ENCODE assay signal across 34 cellular contexts in the genomic region with DNA sequence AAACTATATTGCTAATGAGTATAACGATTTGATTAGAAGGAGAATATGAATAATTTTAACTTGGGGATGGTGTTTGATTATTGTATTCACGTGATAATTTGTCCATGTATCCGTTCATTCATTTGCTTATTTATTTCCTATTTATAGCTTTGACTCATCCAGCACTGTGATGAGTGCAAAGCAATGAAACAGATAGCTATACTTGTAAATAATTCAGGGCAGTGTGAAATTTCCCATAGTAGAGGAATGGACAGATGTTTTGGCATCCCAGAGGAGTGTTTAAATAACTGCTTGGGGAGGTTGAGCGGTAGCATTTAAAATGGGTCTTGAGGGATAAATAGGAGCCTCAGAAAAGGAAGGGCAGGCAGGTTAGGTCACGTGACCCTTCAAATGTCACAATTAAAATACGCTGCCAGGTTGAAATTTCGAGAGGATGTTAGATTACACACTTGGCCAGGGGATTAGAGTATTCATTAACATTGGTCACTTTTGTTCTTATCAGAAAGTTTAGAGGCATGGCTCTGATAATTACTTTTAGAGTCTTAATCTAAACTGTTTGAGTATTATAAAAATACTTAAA. TPM values are rescaled to one million over a fixed set of nuclear protein-coding genes. Genes with fewer than 3 reads are reported as not detected.
"Had no signal": no experiment of that assay in that cellular context is flagged by ENCODE, and none has a peak within 500 bp of the region (broad histone marks: within the 10 kb centered on the region; RNA-seq: fewer than 3 reads in every experiment).

No MANE protein-coding gene starts in this region.

- H3K9me3 ChIP-seq: adrenal gland, body of pancreas, breast epithelium, Peyer's patch had no signal

- H3K27ac ChIP-seq: adrenal gland, body of pancreas, breast epithelium, Peyer's patch had no signal

- H3K4me1 Mint-ChIP-seq: activated B cell treated with CpG ODN at 0.5 μM for 24 hours had no signal

- H3K9me3 Mint-ChIP-seq: activated B cell treated with CpG ODN at 0.5 μM for 24 hours; activated CD4-positive, alpha-beta memory T cell treated with anti-CD3 and anti-CD28 coated beads for 36 hours; activated naive CD4-positive, alpha-beta T cell treated with anti-CD3 and anti-CD28 coated beads for 36 hours; activated naive CD4-positive, alpha-beta T cell treated with anti-CD3 and anti-CD28 coated beads, Interleukin-2, amount 50 U/mL, for 72 hours; activated T-cell treated with anti-CD3 and anti-CD28 coated beads, Interleukin-2, amount 50 U/mL, for 4 hours; activated T-helper 1 cell treated with anti-CD3 and anti-CD28 coated beads, Interleukin-12 subunit alpha, Interleukin-12 subunit beta, Interleukin-2, Interleukin-4 antibody, amounts not matched to agents 30 ng/mL and 10 ng/mL and 1 ng/mL, durations not matched to agents 14 hours and 24 hours and 36 hours; T-helper 1 cell treated with Interleukin-12 subunit alpha and Interleukin-12 subunit beta and Interleukin-4 antibody, amounts not matched to agents 30 μg/mL and 1 μg/mL, for 36 hours; T-helper 2 cell treated with Interferon-gamma antibody and Interleukin-4, amounts not matched to agents 5 μg/mL and 100 μg/mL, for 36 hours had no signal

- ATAC-seq: activated naive CD4-positive, alpha-beta T cell treated with anti-CD3 and anti-CD28 coated beads, Interleukin-2, amount 50 U/mL, for 72 hours; activated T-cell treated with anti-CD3 and anti-CD28 coated beads, Interleukin-2, amount 50 U/mL, for 4 hours; body of pancreas; PC-3 had no signal

- H3K4me1 ChIP-seq: adrenal gland, body of pancreas, breast epithelium, Peyer's patch had no signal

- H3K36me3 ChIP-seq: adrenal gland, breast epithelium, Peyer's patch had no signal

- H3K4me3 Mint-ChIP-seq: activated B cell treated with CpG ODN at 0.5 μM for 24 hours; activated CD4-positive, alpha-beta memory T cell treated with anti-CD3 and anti-CD28 coated beads for 36 hours; activated naive CD4-positive, alpha-beta T cell treated with anti-CD3 and anti-CD28 coated beads for 36 hours; activated T-cell treated with anti-CD3 and anti-CD28 coated beads, Interleukin-2, amount 50 U/mL, for 4 hours; activated T-helper 1 cell treated with anti-CD3 and anti-CD28 coated beads, Interleukin-12 subunit alpha, Interleukin-12 subunit beta, Interleukin-2, Interleukin-4 antibody, amounts not matched to agents 30 ng/mL and 10 ng/mL and 1 ng/mL, durations not matched to agents 14 hours and 24 hours and 36 hours; T-helper 1 cell treated with Interleukin-12 subunit alpha and Interleukin-12 subunit beta and Interleukin-4 antibody, amounts not matched to agents 30 μg/mL and 1 μg/mL, for 36 hours; T-helper 2 cell treated with Interferon-gamma antibody and Interleukin-4, amounts not matched to agents 5 μg/mL and 100 μg/mL, for 36 hours had no signal

- H3K36me3 Mint-ChIP-seq: activated naive CD4-positive, alpha-beta T cell treated with anti-CD3 and anti-CD28 coated beads, Interleukin-2, amount 50 U/mL, for 72 hours had no signal

- H3K27ac Mint-ChIP-seq: activated B cell treated with CpG ODN at 0.5 μM for 24 hours; activated CD4-positive, alpha-beta memory T cell treated with anti-CD3 and anti-CD28 coated beads for 36 hours; activated naive CD4-positive, alpha-beta T cell treated with anti-CD3 and anti-CD28 coated beads for 36 hours; activated naive CD4-positive, alpha-beta T cell treated with anti-CD3 and anti-CD28 coated beads, Interleukin-2, amount 50 U/mL, for 72 hours; activated T-helper 1 cell treated with anti-CD3 and anti-CD28 coated beads, Interleukin-12 subunit alpha, Interleukin-12 subunit beta, Interleukin-2, Interleukin-4 antibody, amounts not matched to agents 30 ng/mL and 10 ng/mL and 1 ng/mL, durations not matched to agents 14 hours and 24 hours and 36 hours; T-helper 1 cell treated with Interleukin-12 subunit alpha and Interleukin-12 subunit beta and Interleukin-4 antibody, amounts not matched to agents 30 μg/mL and 1 μg/mL, for 36 hours; T-helper 2 cell treated with Interferon-gamma antibody and Interleukin-4, amounts not matched to agents 5 μg/mL and 100 μg/mL, for 36 hours had no signal

- H3K27me3 ChIP-seq: adrenal gland, body of pancreas, Peyer's patch had no signal

- H3K4me3 ChIP-seq: adrenal gland, body of pancreas, breast epithelium, Peyer's patch had no signal

- DNase-seq: activated B cell treated with CpG ODN at 0.5 μM for 24 hours; activated CD4-positive, alpha-beta memory T cell treated with anti-CD3 and anti-CD28 coated beads for 36 hours; activated CD4-positive, alpha-beta T cell treated with anti-CD3 and anti-CD28 coated beads for 4 hours; activated CD4-positive, alpha-beta T cell treated with anti-CD3 and anti-CD28 coated beads, Interleukin-2, amount 50 U/mL, for 1 hour; activated CD4-positive, CD25-positive, alpha-beta regulatory T cell treated with anti-CD3 and anti-CD28 coated beads, Interleukin-2, amount 50 U/mL, for 72 hours; activated CD8-positive, alpha-beta memory T cell treated with anti-CD3 and anti-CD28 coated beads, Interleukin-2, amount 50 U/mL, for 4 hours; activated gamma-delta T cell treated with Interleukin-2 at 50 U/mL for 16 hours; activated naive CD4-positive, alpha-beta T cell treated with anti-CD3 and anti-CD28 coated beads for 36 hours; activated T-cell treated with anti-CD3 and anti-CD28 coated beads for 4 hours; activated T-cell treated with anti-CD3 and anti-CD28 coated beads, Interleukin-2, amount 50 U/mL, for 4 hours; adrenal gland; body of pancreas; KG1; MM.1S; MV-4-11; NCI-H1092; NCI-H1436 treated with DMSO at 0.1 percent for 48 hours; NCI-H1694 treated with DMSO at 0.1 percent for 48 hours; NCI-H2029; NCI-H345; NCI-H526; NCI-H748 treated with DMSO at 0.1 percent for 48 hours; NK-92 treated with Interleukin-12 subunit alpha and Interleukin-12 subunit beta, amount 100 ng/mL, for 24 hours; PC-3; Peyer's patch; Right ventricle myocardium superior; RPMI8226 had no signal

RNA-seq across cellular contexts. Expression of a gene that starts 14.7 kb away (rescaled TPM):
- total RNA-seq: activated naive CD4-positive, alpha-beta T cell treated with anti-CD3 and anti-CD28 coated beads for 36 hours; LHCN-M2; NCI-H460; PC-3 had no signal
